In genomic region chr12:14780851-14781250, GRCh38 we compare ENCODE assay signal across 18 cellular contexts. TPM values are rescaled to one million over a fixed set of nuclear protein-coding genes. Genes with fewer than 3 reads are reported as not detected.
"Had no signal": no experiment of that assay in that cellular context is flagged by ENCODE, and none has a peak within 500 bp of the region (broad histone marks: within the 10 kb centered on the region; RNA-seq: fewer than 3 reads in every experiment).

No MANE protein-coding gene starts in this region.

- H3K27ac ChIP-seq: esophagus muscularis mucosa, foreskin keratinocyte, psoas muscle, upper lobe of left lung had no signal

- H3K4me3 Mint-ChIP-seq: activated naive CD4-positive, alpha-beta T cell treated with anti-CD3 and anti-CD28 coated beads, Interleukin-2, amount 50 U/mL, for 24 hours; natural killer cell had no signal

- ATAC-seq: foreskin keratinocyte, left cardiac atrium, natural killer cell, psoas muscle, sciatic nerve had no signal

- H3K27me3 Mint-ChIP-seq: activated naive CD4-positive, alpha-beta T cell treated with anti-CD3 and anti-CD28 coated beads, Interleukin-2, amount 50 U/mL, for 24 hours had no signal

- H3K36me3 Mint-ChIP-seq: natural killer cell had no signal

- H3K27ac Mint-ChIP-seq: activated naive CD4-positive, alpha-beta T cell treated with anti-CD3 and anti-CD28 coated beads, Interleukin-2, amount 50 U/mL, for 24 hours; natural killer cell had no signal

- DNase-seq: activated effector memory CD4-positive, alpha-beta T cell treated with Interleukin-2 at 50 U/mL for 16 hours; activated T-cell treated with anti-CD3 and anti-CD28 coated beads, Interleukin-2, amount 50 U/mL, for 1 hour; anterior cingulate cortex; cerebellar nuclear complex; foreskin keratinocyte; left cardiac atrium; natural killer cell; nucleus accumbens; psoas muscle; stimulated activated CD4-positive, alpha-beta T cell treated with anti-CD3 and anti-CD28 coated beads, Interleukin-2, amount 100 ng/mL, for 48 hours; stimulated activated naive CD4-positive, alpha-beta T cell treated with Interleukin-2 at 50 U/mL for 16 hours; upper lobe of left lung had no signal

- H3K4me3 ChIP-seq: lung, psoas muscle, upper lobe of left lung had no signal

- H3K27me3 ChIP-seq: esophagus muscularis mucosa, foreskin keratinocyte, upper lobe of left lung had no signal

- H3K9me3 ChIP-seq: esophagus muscularis mucosa, psoas muscle, upper lobe of left lung had no signal

- H3K9me3 Mint-ChIP-seq: activated naive CD4-positive, alpha-beta T cell treated with anti-CD3 and anti-CD28 coated beads, Interleukin-2, amount 50 U/mL, for 24 hours; natural killer cell had no signal

RNA-seq across cellular contexts. Expression of gene SMCO3, which starts 33.1 kb away (rescaled TPM):
- total RNA-seq: foreskin keratinocyte; mononuclear cell; natural killer cell; psoas muscle; T-helper 1 cell treated with Interleukin-12 subunit alpha and Interleukin-12 subunit beta and Interleukin-4 antibody, amounts not matched to agents 30 ng/mL and 1 ng/mL, for 36 hours had no signal
- polyA plus RNA-seq: foreskin keratinocyte had no signal
